In genomic region chr7:45569290-45569685, GRCh38 we compare ENCODE assay signal across 21 cellular contexts. TPM values are rescaled to one million over a fixed set of nuclear protein-coding genes. Genes with fewer than 3 reads are reported as not detected.
DNase-seq lines count a peak whose midpoint lies in the region; ATAC-seq and TF ChIP-seq lines count a peak whose summit lies in the region.
"Had no signal": no experiment of that assay in that cellular context is flagged by ENCODE, and none has a peak within 500 bp of the region (broad histone marks: within the 10 kb centered on the region; RNA-seq: fewer than 3 reads in every experiment).

No MANE protein-coding gene starts in this region.

- H3K4me3 Mint-ChIP-seq in endodermal cell (no peak overlapping the region), MCF 10A (ENCODE audit: unreplicated experiment) (no peak overlapping the region)
- no peak overlapping the region for H3K4me3 Mint-ChIP-seq in activated CD8-positive, alpha-beta T cell treated with anti-CD3 and anti-CD28 coated beads, Interleukin-2, amount 10 ng/mL, durations not matched to agents 7 days and 5 days
- H3K4me3 Mint-ChIP-seq: CD14-positive monocyte; CD4-positive, alpha-beta T cell; CD8-positive, alpha-beta memory T cell had no signal

- intact Hi-C loops in esophagus squamous epithelium (cut with DNase I) (no loop called here), MCF 10A (cut with micrococcal nuclease) (no loop called here)

- H3K4me1 ChIP-seq in SK-N-SH (ENCODE audit: control insufficient read depth in 1 of 2, insufficient read depth in 2 of 2, low read depth in 1 of 2, low read length in 1 of 2) (peaks cover 0 to 25% of the 10 kb centered on the region in 2 experiments; a peak in 1 of 4 replicates), endodermal cell (ENCODE audit: control insufficient read depth, insufficient read depth, low read length) (no peaks in the 10 kb centered on the region), esophagus squamous epithelium (peaks cover 0 to 15% (median 7%) of the 10 kb centered on the region in 3 donors)
- H3K4me1 ChIP-seq: BE2C had no signal

- no peak for TF ChIP-seq EP300 in SK-N-SH (IDR thresholded peaks at IDR 0.05; ENCODE audit: borderline replicate concordance in 1 of 2, low read depth in 1 of 2, low read length in 1 of 2)

- 13% methylated on average over 1 of the region's 1 CpG for WGBS in SK-N-SH (ENCODE audit: low lambda C conversion rate)
- WGBS in endodermal cell (ENCODE audit: insufficient coverage in 1 of 2, insufficient read length in 1 of 2), 2 experiments: 75 to 90% methylated on average over 1 of the region's 1 CpG
- WGBS in esophagus squamous epithelium, 2 donors: 70 to 100% methylated on average over 1 of the region's 1 CpG

- POLR2A ChIA-PET in SK-N-SH (lab: Yijun Ruan, JAX): no interaction called here
- POLR2A ChIA-PET in activated CD8-positive, alpha-beta T cell treated with anti-CD3 and anti-CD28 coated beads, Interleukin-2, amount 10 ng/mL, durations not matched to agents 7 days and 5 days (lab: Charles Lee): no interaction called here
- POLR2A ChIA-PET in MCF 10A (lab: Yijun Ruan, JAX): no interaction called here

- H3K4me3 ChIP-seq in SK-N-SH (ENCODE audit: low read depth in 2 of 2, low read length in 1 of 2): no peak overlapping the region
- no peak overlapping the region for H3K4me3 ChIP-seq in H7 (ENCODE audit: insufficient read depth, low read depth, low read length)
- H3K4me3 ChIP-seq in endodermal cell (ENCODE audit: low read length): no peak overlapping the region
- H3K4me3 ChIP-seq in esophagus squamous epithelium: no peak overlapping the region
- H3K4me3 ChIP-seq: BLaER1 treated with 17β-estradiol and CSF1 and Interleukin-3, amounts not matched to agents 10 nM and 100 nM had no signal

- no TSS peak for BruUV-seq in MCF 10A (replicated peaks; lab: Mats Ljungman, UMichigan)

- no peaks in the 10 kb centered on the region for H3K79me2 ChIP-seq in SK-N-SH (ENCODE audit: insufficient read depth)

- no peak overlapping the region for H3K9ac ChIP-seq in SK-N-SH
- H3K9ac ChIP-seq in endodermal cell (ENCODE audit: extremely low read depth, low read length, poor library complexity, severe bottlenecking): no peak overlapping the region
- H3K9ac ChIP-seq: BLaER1 treated with 17β-estradiol and CSF1 and Interleukin-3, amounts not matched to agents 10 nM and 100 nM had no signal

- no peak overlapping the region for H3K27ac Mint-ChIP-seq in endodermal cell
- H3K27ac Mint-ChIP-seq in activated CD8-positive, alpha-beta T cell treated with anti-CD3 and anti-CD28 coated beads, Interleukin-2, amount 10 ng/mL, durations not matched to agents 7 days and 5 days: no peak overlapping the region
- H3K27ac Mint-ChIP-seq in MCF 10A (ENCODE audit: low read depth, unreplicated experiment): no peak overlapping the region
- H3K27ac Mint-ChIP-seq: CD14-positive monocyte; CD4-positive, alpha-beta T cell; CD8-positive, alpha-beta memory T cell had no signal

- H3K9me2 ChIP-seq in SK-N-SH: no peaks in the 10 kb centered on the region

- CTCF ChIA-PET in SK-N-SH (lab: Yijun Ruan, JAX): interaction anchor here (0.9 kb wide), 1 partner anchor 14 kb away, joined by 3 read pairs; no protein-coding TSS in a partner anchor
- CTCF ChIA-PET in activated CD8-positive, alpha-beta T cell treated with anti-CD3 and anti-CD28 coated beads, Interleukin-2, amount 10 ng/mL, durations not matched to agents 7 days and 5 days (lab: Charles Lee): no interaction called here
- CTCF ChIA-PET in MCF 10A (lab: Yijun Ruan, JAX): interaction anchor here (0.6 kb wide), 2 partner anchors 315 to 1834 kb away, joined by 4 read pairs; no protein-coding TSS in a partner anchor

- peaks cover 39% of the 10 kb centered on the region for H3K27me3 Mint-ChIP-seq in endodermal cell (ENCODE audit: insufficient read depth)
- H3K27me3 Mint-ChIP-seq in activated CD8-positive, alpha-beta T cell treated with anti-CD3 and anti-CD28 coated beads, Interleukin-2, amount 10 ng/mL, durations not matched to agents 7 days and 5 days (ENCODE audit: low read depth): peaks cover 28% of the 10 kb centered on the region
- peaks cover 85% of the 10 kb centered on the region for H3K27me3 Mint-ChIP-seq in MCF 10A (ENCODE audit: insufficient read depth, unreplicated experiment)

- H3K36me3 Mint-ChIP-seq in endodermal cell (ENCODE audit: low read depth) (no peaks in the 10 kb centered on the region), MCF 10A (ENCODE audit: insufficient read depth, unreplicated experiment) (peaks cover 6% of the 10 kb centered on the region)
- no peaks in the 10 kb centered on the region for H3K36me3 Mint-ChIP-seq in activated CD8-positive, alpha-beta T cell treated with anti-CD3 and anti-CD28 coated beads, Interleukin-2, amount 10 ng/mL, durations not matched to agents 7 days and 5 days (ENCODE audit: low read depth)
- H3K36me3 Mint-ChIP-seq: CD14-positive monocyte; CD8-positive, alpha-beta memory T cell had no signal

- H3F3A ChIP-seq in SK-N-SH (replicated peaks; ENCODE audit: insufficient read depth): no peaks in the 10 kb centered on the region

- TF ChIP-seq CTCF in SK-N-SH (IDR thresholded peaks at IDR 0.05) (no peak), endodermal cell (conservative IDR thresholded peaks at IDR 0.05) (no peak), esophagus squamous epithelium (IDR thresholded peaks at IDR 0.05) (no peak), MCF 10A (IDR thresholded peaks at IDR 0.05; ENCODE audit: unreplicated experiment) (no peak)

- H3K27ac ChIP-seq in SK-N-SH (ENCODE audit: low read depth in 2 of 2, low read length in 1 of 2) (no peak overlapping the region), endodermal cell (ENCODE audit: low read depth, low read length) (no peak overlapping the region), esophagus squamous epithelium (no peak overlapping the region)
- H3K27ac ChIP-seq: 22Rv1; BLaER1 treated with 17β-estradiol and CSF1 and Interleukin-3, amounts not matched to agents 10 nM and 100 nM had no signal

- TF ChIP-seq RAD21 in SK-N-SH (IDR thresholded peaks at IDR 0.05; ENCODE audit: low read length): no peak

- H2AFZ ChIP-seq in SK-N-SH (ENCODE audit: low read depth): no peak overlapping the region

- H4K20me1 ChIP-seq in SK-N-SH (ENCODE audit: insufficient read depth): no peaks in the 10 kb centered on the region
- H4K20me1 ChIP-seq: BLaER1 treated with 17β-estradiol and CSF1 and Interleukin-3, amounts not matched to agents 10 nM and 100 nM had no signal

- TF ChIP-seq POLR2A in esophagus squamous epithelium (IDR thresholded peaks at IDR 0.05): no peak

- H3K4me2 ChIP-seq in SK-N-SH: no peak overlapping the region
- H3K4me2 ChIP-seq: BLaER1 treated with 17β-estradiol and CSF1 and Interleukin-3, amounts not matched to agents 10 nM and 100 nM had no signal

- H3K9me3 ChIP-seq in SK-N-SH: no peaks in the 10 kb centered on the region
- no peaks in the 10 kb centered on the region for H3K9me3 ChIP-seq in endodermal cell (ENCODE audit: control insufficient read depth, low read length)
- H3K9me3 ChIP-seq in esophagus squamous epithelium: no peaks in the 10 kb centered on the region
- H3K9me3 ChIP-seq: BE2C had no signal

- H3K27me3 ChIP-seq in SK-N-SH (ENCODE audit: insufficient read depth): peaks cover 8% of the 10 kb centered on the region; the same call in 1 of the 2 replicates
- H3K27me3 ChIP-seq in H7 (ENCODE audit: control insufficient read depth, insufficient read depth, low read length): peaks cover 21% of the 10 kb centered on the region
- H3K27me3 ChIP-seq in endodermal cell (ENCODE audit: control insufficient read depth, insufficient read depth, low read length, poor library complexity, severe bottlenecking): peaks cover 31% of the 10 kb centered on the region
- H3K27me3 ChIP-seq in esophagus squamous epithelium: peaks cover 0 to 19% (median 0%) of the 10 kb centered on the region in 4 donors
- H3K27me3 ChIP-seq: BE2C had no signal

- H3K4me1 Mint-ChIP-seq in endodermal cell (peaks cover 12% of the 10 kb centered on the region), MCF 10A (ENCODE audit: insufficient read depth, unreplicated experiment) (no peaks in the 10 kb centered on the region)
- no peaks in the 10 kb centered on the region for H3K4me1 Mint-ChIP-seq in activated CD8-positive, alpha-beta T cell treated with anti-CD3 and anti-CD28 coated beads, Interleukin-2, amount 10 ng/mL, durations not matched to agents 7 days and 5 days (ENCODE audit: low read depth)
- H3K4me1 Mint-ChIP-seq: CD14-positive monocyte had no signal

- ATAC-seq in SK-N-SH treated with all-trans-retinoic acid at 6 μM for 48 hours: no peak
- no peak for ATAC-seq in activated CD8-positive, alpha-beta T cell treated with anti-CD3 and anti-CD28 coated beads, Interleukin-2, amount 10 ng/mL, durations not matched to agents 7 days and 5 days

- DNase-seq in SK-N-SH (peak; percentile 12), AG08396 (ENCODE audit: low spot score) (peak; percentile 1), H7 (peak; percentile 8), endodermal cell (peak; percentile 14), esophagus squamous epithelium (lab: John Stamatoyannopoulos, UW) (no peak), MCF 10A (ENCODE audit: unreplicated experiment) (no peak)
- no peak for DNase-seq in activated CD8-positive, alpha-beta T cell treated with anti-CD3 and anti-CD28 coated beads, Interleukin-2, amount 10 ng/mL, durations not matched to agents 7 days and 5 days
- DNase-seq: AML-193; BE2C; CD4-positive, alpha-beta T cell; CD8-positive, alpha-beta memory T cell; DMS 273 treated with DMSO at 0.1 percent for 48 hours; DMS79; EL; GDM1; GOT3; HCEC 1CT had no signal

- H3K36me3 ChIP-seq in SK-N-SH (replicated peaks in 1 of 2; ENCODE audit: control insufficient read depth in 1 of 2, insufficient read depth in 2 of 2, low read length in 1 of 2): no peaks in the 10 kb centered on the region
- no peaks in the 10 kb centered on the region for H3K36me3 ChIP-seq in H7 (replicated peaks; ENCODE audit: control insufficient read depth, insufficient read depth, low read length)
- H3K36me3 ChIP-seq in endodermal cell (ENCODE audit: control insufficient read depth, insufficient read depth, low read length): no peaks in the 10 kb centered on the region
- no peaks in the 10 kb centered on the region for H3K36me3 ChIP-seq in esophagus squamous epithelium
- H3K36me3 ChIP-seq: BE2C; BLaER1 treated with 17β-estradiol and CSF1 and Interleukin-3, amounts not matched to agents 10 nM and 100 nM had no signal

- no peaks in the 10 kb centered on the region for H3K9me3 Mint-ChIP-seq in endodermal cell
- no peaks in the 10 kb centered on the region for H3K9me3 Mint-ChIP-seq in activated CD8-positive, alpha-beta T cell treated with anti-CD3 and anti-CD28 coated beads, Interleukin-2, amount 10 ng/mL, durations not matched to agents 7 days and 5 days (ENCODE audit: insufficient read depth)
- H3K9me3 Mint-ChIP-seq in MCF 10A (ENCODE audit: unreplicated experiment): no peaks in the 10 kb centered on the region

RNA-seq across cellular contexts. Expression of gene ADCY1, which starts 4.9 kb away (rescaled TPM):
- polyA plus RNA-seq in SK-N-SH (2012; rRNA removed): 0.16 and 0.54 TPM in 2 replicates
- polyA plus RNA-seq in SK-N-SH (2012; cell fraction: cytosol; rRNA removed): 0.36 and 0.88 TPM in 2 replicates
- 0.37 and 0.41 TPM in 2 replicates for polyA plus RNA-seq in SK-N-SH (2012; cell fraction: nucleus; rRNA removed)
- 5.6 and 8.1 TPM in 2 replicates for total RNA-seq in H7 (2014; rRNA removed; shearing (Covaris generic))
- total RNA-seq in endodermal cell: 10 to 100 TPM; 15.3 to 18.5 TPM
- polyA plus RNA-seq in endodermal cell (2013, experiment 1 of 2): 5.0 TPM
- 5.6 TPM for polyA plus RNA-seq in endodermal cell (2013, experiment 2 of 2)
- under 1 TPM; 0.21 to 0.29 TPM for total RNA-seq in activated CD8-positive, alpha-beta T cell treated with anti-CD3 and anti-CD28 coated beads, Interleukin-2, amount 10 ng/mL, durations not matched to agents 7 days and 5 days
- 1 to 10 TPM in 1 of 4 donors, under 1 TPM in 3; 0.34 to 1.9 (median 0.37) TPM for total RNA-seq in esophagus squamous epithelium
- 0.61 and 0.79 TPM in 2 replicates for total RNA-seq in MCF 10A (2022)
- polyA plus RNA-seq: CD8-positive, alpha-beta memory T cell had no signal

Comparison
In these comparisons a context has a peak if more than half of its experiments do, and no peak if none do; other contexts are left out.
1. DNase-seq: peak in SK-N-SH (single experiment), AG08396 (single experiment), H7 (single experiment) and endodermal cell (single experiment); none in activated CD8-positive, alpha-beta T cell treated with anti-CD3 and anti-CD28 coated beads, Interleukin-2, amount 10 ng/mL, durations not matched to agents 7 days and 5 days (single experiment), esophagus squamous epithelium (single experiment) and MCF 10A (single experiment).